Comparison of ENCODE assay signal across 19 cellular contexts in genomic region chr6:84953401-84953800, GRCh38.
"Had no signal": no experiment of that assay in that cellular context is flagged by ENCODE, and none has a peak within 500 bp of the region (broad histone marks: within the 10 kb centered on the region; RNA-seq: fewer than 3 reads in every experiment).

No MANE protein-coding gene starts in this region.

- ATAC-seq: activated CD8-positive, alpha-beta T cell treated with anti-CD3 and anti-CD28 coated beads for 36 hours; activated T-helper 17 cell treated with anti-CD3 and anti-CD28 coated beads, Interleukin-2, amount 50 U/mL, for 72 hours; left lobe of liver; stimulated activated naive CD8-positive, alpha-beta T cell treated with anti-CD3 and anti-CD28 coated beads, Interleukin-15, Interleukin-2, amounts not matched to agents 100 U/mL and 50 U/mL, for 24 hours had no signal

- H3K4me3 ChIP-seq: coronary artery, esophagus muscularis mucosa, lung, tibial nerve, uterus had no signal

- H3K9me3 ChIP-seq: uterus had no signal

- H3K27ac ChIP-seq: coronary artery, esophagus muscularis mucosa, tibial nerve, uterus had no signal

- H3K36me3 ChIP-seq: esophagus muscularis mucosa, tibial nerve, uterus had no signal

- DNase-seq: activated CD4-positive, alpha-beta T cell treated with anti-CD3 and anti-CD28 coated beads, Interleukin-2, amount 10 ng/mL, durations not matched to agents 24 days and 14 days; activated CD8-positive, alpha-beta T cell treated with anti-CD3 and anti-CD28 coated beads for 36 hours; activated naive CD4-positive, alpha-beta T cell; activated naive CD8-positive, alpha-beta T cell treated with anti-CD3 and anti-CD28 coated beads, Interleukin-2, amount 10 ng/mL, durations not matched to agents 7 days and 5 days; activated T-cell treated with anti-CD3 and anti-CD28 coated beads, Interleukin-2, amount 50 U/mL, for 1 hour; hypothalamus; kidney; nephron progenitor cell; nucleus accumbens; stimulated activated naive CD8-positive, alpha-beta T cell treated with anti-CD3 and anti-CD28 coated beads, Interleukin-15, Interleukin-2, amounts not matched to agents 100 U/mL and 50 U/mL, for 24 hours; substantia nigra; uterus had no signal

- H3K27me3 ChIP-seq: esophagus muscularis mucosa, tibial nerve, uterus had no signal

- FAIRE-seq: frontal cortex, kidney had no signal
